Comparison of ENCODE assay signal across 14 cellular contexts in genomic region chr14:61491876-61492440, GRCh38.
DNase-seq lines count a peak whose midpoint lies in the region; ATAC-seq lines count a peak whose summit lies in the region.
"Had no signal": no experiment of that assay in that cellular context is flagged by ENCODE, and none has a peak within 500 bp of the region (broad histone marks: within the 10 kb centered on the region; RNA-seq: fewer than 3 reads in every experiment).

No MANE protein-coding gene starts in this region.

- H3K9ac ChIP-seq in skeletal muscle tissue (ENCODE audit: low read depth in 1 of 3, low read length in 3 of 3): no peak overlapping the region

- ATAC-seq in left ventricle myocardium superior (peak; percentile 43), GM19351 (IDR thresholded peaks at IDR 0.05; ENCODE audit: unreplicated experiment) (no peak), HG02870 (IDR thresholded peaks at IDR 0.05; ENCODE audit: unreplicated experiment) (no peak), GM18907 (IDR thresholded peaks at IDR 0.05; ENCODE audit: unreplicated experiment) (no peak)

- H3K27ac ChIP-seq in CD4-positive, alpha-beta memory T cell (ENCODE audit: low read depth, low read length): peak overlapping the region; percentile 7
- H3K27ac ChIP-seq in SJSA1 (peak overlapping the region; percentile 42; the same call in 1 of the 2 replicates), skeletal muscle tissue (ENCODE audit: low read depth, low read length) (peak overlapping the region; percentile 49)

- H3K36me3 ChIP-seq in CD4-positive, alpha-beta memory T cell (ENCODE audit: insufficient read depth, low read length): peaks cover 68% of the 10 kb centered on the region
- H3K36me3 ChIP-seq in SJSA1 (no peaks in the 10 kb centered on the region), skeletal muscle tissue (ENCODE audit: control insufficient read depth in 3 of 3, insufficient read depth in 3 of 3, low read length in 3 of 3) (peaks cover 0 to 3% (median 0%) of the 10 kb centered on the region in 3 donors)

- H3K4me3 Mint-ChIP-seq in CD4-positive, alpha-beta memory T cell: no peak overlapping the region

- no peaks in the 10 kb centered on the region for H3K27me3 ChIP-seq in CD4-positive, alpha-beta memory T cell (ENCODE audit: insufficient read depth, low read length)
- no peaks in the 10 kb centered on the region for H3K27me3 ChIP-seq in SJSA1 (replicated peaks)
- no peaks in the 10 kb centered on the region for H3K27me3 ChIP-seq in skeletal muscle tissue (ENCODE audit: control insufficient read depth in 3 of 3, insufficient read depth in 3 of 3, low read length in 3 of 3)

- peaks cover 66% of the 10 kb centered on the region for H3K4me1 ChIP-seq in CD4-positive, alpha-beta memory T cell (ENCODE audit: insufficient read depth, low read length)
- H3K4me1 ChIP-seq in SJSA1 (replicated peaks) (peaks cover 54% of the 10 kb centered on the region), skeletal muscle tissue (ENCODE audit: control insufficient read depth in 3 of 3, insufficient read depth in 3 of 3, low read length in 3 of 3) (peaks cover 7 to 23% (median 15%) of the 10 kb centered on the region in 3 donors)

- H3K27ac Mint-ChIP-seq in CD4-positive, alpha-beta memory T cell: no peak overlapping the region

- no peak overlapping the region for H3K4me3 ChIP-seq in CD4-positive, alpha-beta memory T cell (ENCODE audit: low read length in 2 of 2)
- H3K4me3 ChIP-seq in SJSA1: no peak overlapping the region
- no peak overlapping the region for H3K4me3 ChIP-seq in skeletal muscle tissue (ENCODE audit: low read length in 3 of 3)

- POLR2A ChIA-PET in CD4-positive, alpha-beta memory T cell (lab: Charles Lee; ENCODE audit: partially characterized antibody): interaction anchor here (0.8 to 2.0 kb wide), 3 partner anchors 11 to 16 kb away, joined by 3 to 5 read pairs (median 4); no protein-coding TSS in a partner anchor

- H3K27me3 Mint-ChIP-seq in CD4-positive, alpha-beta memory T cell: no peaks in the 10 kb centered on the region

- peaks cover 47 to 59% of the 10 kb centered on the region in 2 donors for H3K36me3 Mint-ChIP-seq in CD4-positive, alpha-beta memory T cell

- peaks cover 29 to 43% (median 37%) of the 10 kb centered on the region in 4 donors for H3K4me1 Mint-ChIP-seq in CD4-positive, alpha-beta memory T cell

- peaks cover 0 to 2% (median 0%) of the 10 kb centered on the region in 8 donors for H3K9me3 Mint-ChIP-seq in CD4-positive, alpha-beta memory T cell

- intact Hi-C loops in CD4-positive, alpha-beta memory T cell (cut with micrococcal nuclease): loop anchor here (2.0 kb wide), 1 partner anchor 15 kb away; no protein-coding TSS in a partner anchor
- intact Hi-C loops in left ventricle myocardium superior (cut with micrococcal nuclease): no loop called here

- CTCF ChIA-PET in CD4-positive, alpha-beta memory T cell (lab: Charles Lee; ENCODE audit: partially characterized antibody): interaction anchor here (1.5 to 9.8 kb wide), 3 partner anchors 12 to 21 kb away, joined by 3 to 106 read pairs (median 4); no protein-coding TSS in a partner anchor

- no peak for DNase-seq in CD4-positive, alpha-beta memory T cell
- no peak for DNase-seq in SJSA1 (ENCODE audit: low read depth in 1 of 2, low spot score in 2 of 2)
- DNase-seq in left ventricle myocardium superior: no peak
- no peak for DNase-seq in NCI-H2171 (lab: John Stamatoyannopoulos, UW)
- DNase-seq: activated CD4-positive, CD25-positive, alpha-beta regulatory T cell; activated gamma-delta T cell treated with Interleukin-2 at 50 U/mL for 16 hours; cortex of kidney; GOT3; NCI-H1694 treated with DMSO at 0.1 percent for 48 hours; stimulated activated naive CD4-positive, alpha-beta T cell treated with Interleukin-2 at 50 U/mL for 16 hours had no signal

- H3K9me3 ChIP-seq in CD4-positive, alpha-beta memory T cell (ENCODE audit: control insufficient read depth in 1 of 2, low read length in 2 of 2): no peaks in the 10 kb centered on the region
- H3K9me3 ChIP-seq in SJSA1 (replicated peaks) (no peaks in the 10 kb centered on the region), skeletal muscle tissue (ENCODE audit: control insufficient read depth in 3 of 3, low read length in 3 of 3) (no peaks in the 10 kb centered on the region)
